31 cellular contexts compared by ENCODE assay signal in genomic region chr15:62619105-62619504, GRCh38.
DNase-seq lines count a peak whose midpoint lies in the region; ATAC-seq, FAIRE-seq and TF ChIP-seq lines count a peak whose summit lies in the region.
"Had no signal": no experiment of that assay in that cellular context is flagged by ENCODE, and none has a peak within 500 bp of the region (broad histone marks: within the 10 kb centered on the region; RNA-seq: fewer than 3 reads in every experiment).

No MANE protein-coding gene starts in this region.

- H3K36me3 Mint-ChIP-seq in activated CD4-positive, alpha-beta memory T cell treated with anti-CD3 and anti-CD28 coated beads for 36 hours = no peaks in the 10 kb centered on the region
- H3K36me3 Mint-ChIP-seq: activated naive CD4-positive, alpha-beta T cell treated with anti-CD3 and anti-CD28 coated beads, Interleukin-2, amount 50 U/mL, for 72 hours had no signal

- 0 out of 6 replicates have a peak, but pooled peaks have one; percentile 29 to 35 for ATAC-seq in A549
- ATAC-seq in HG03571 (IDR thresholded peaks at IDR 0.05; ENCODE audit: unreplicated experiment) = no peak
- ATAC-seq: activated CD8-positive, alpha-beta T cell treated with anti-CD3 and anti-CD28 coated beads for 36 hours; activated naive CD4-positive, alpha-beta T cell treated with anti-CD3 and anti-CD28 coated beads, Interleukin-2, amount 50 U/mL, for 72 hours; right lobe of liver had no signal

- H4K20me1 ChIP-seq in fibroblast of lung (ENCODE audit: control insufficient read depth, extremely low read depth, insufficient read depth, low read length) = no peaks in the 10 kb centered on the region

- CTCF ChIA-PET in A549 (lab: Yijun Ruan, JAX) = interaction anchor here (1.0 to 2.5 kb wide), 8 partner anchors 7 to 228 kb away, joined by 3 to 11 read pairs (median 4); no protein-coding TSS in a partner anchor
- CTCF ChIA-PET in activated CD4-positive, alpha-beta memory T cell treated with anti-CD3 and anti-CD28 coated beads for 36 hours (lab: Charles Lee) = no interaction called here

- no peaks in the 10 kb centered on the region; the same call in 1 of the 2 replicates for H3K36me3 ChIP-seq in MG63
- H3K36me3 ChIP-seq in fibroblast of lung (ENCODE audit: control insufficient read depth, insufficient read depth, low read length) = no peaks in the 10 kb centered on the region
- H3K36me3 ChIP-seq: BE2C, HAP-1, pancreas, right lobe of liver, thyroid gland had no signal

- no peak overlapping the region for H3K27ac ChIP-seq in A549
- peak overlapping the region; percentile 55 for H3K27ac ChIP-seq in fibroblast of lung (ENCODE audit: insufficient read depth, low read length)
- H3K27ac ChIP-seq: pancreas, right lobe of liver, thyroid gland had no signal

- H3K79me2 ChIP-seq in fibroblast of lung (ENCODE audit: control insufficient read depth, insufficient read depth, low read length) = no peaks in the 10 kb centered on the region

- TF ChIP-seq RAD21 in A549 (conservative IDR thresholded peaks at IDR 0.05 in 1 of 2, IDR thresholded peaks at IDR 0.05 in 1 of 2) = no peak

- no peak overlapping the region for H3K4me2 ChIP-seq in A549
- H3K4me2 ChIP-seq in fibroblast of lung (ENCODE audit: extremely low read depth, insufficient read depth, low read length) = peak overlapping the region; percentile 60

- intact Hi-C loops in activated CD4-positive, alpha-beta memory T cell treated with anti-CD3 and anti-CD28 coated beads for 36 hours (cut with micrococcal nuclease) = no loop called here

- no peaks in the 10 kb centered on the region for H3K9me3 Mint-ChIP-seq in activated CD4-positive, alpha-beta memory T cell treated with anti-CD3 and anti-CD28 coated beads for 36 hours
- H3K9me3 Mint-ChIP-seq: activated CD8-positive, alpha-beta T cell treated with anti-CD3 and anti-CD28 coated beads for 36 hours; activated naive CD4-positive, alpha-beta T cell treated with anti-CD3 and anti-CD28 coated beads, Interleukin-2, amount 50 U/mL, for 72 hours; CD8-positive, alpha-beta memory T cell; nephron progenitor cell; T-helper 1 cell treated with Interleukin-12 subunit alpha and Interleukin-12 subunit beta and Interleukin-4 antibody, amounts not matched to agents 30 μg/mL and 1 μg/mL, for 36 hours had no signal

- DNase-seq in A549 (ENCODE audit: low read depth in 1 of 2, low spot score in 1 of 2) = no peak
- peak; percentile 46 for DNase-seq in MG63
- peak; percentile 40 to 43 for DNase-seq in fibroblast of lung (ENCODE audit: low read depth in 2 of 2)
- peak; percentile 35 for DNase-seq in putamen (ENCODE audit: low spot score)
- no peak for DNase-seq in 8988T
- no peak for DNase-seq in activated CD4-positive, alpha-beta memory T cell treated with anti-CD3 and anti-CD28 coated beads for 36 hours
- no peak for DNase-seq in DMS53 (lab: John Stamatoyannopoulos, UW)
- DNase-seq: activated CD4-positive, alpha-beta T cell treated with anti-CD3 and anti-CD28 coated beads for 1 hour; activated CD8-positive, alpha-beta T cell treated with anti-CD3 and anti-CD28 coated beads for 36 hours; BE2C; CD8-positive, alpha-beta memory T cell; DMS 273 treated with DMSO at 0.1 percent for 48 hours; KG1; left ventricle myocardium superior; MM.1S; NCI-H1417 treated with DMSO at 0.1 percent for 48 hours; NCI-H2081 treated with DMSO at 0.1 percent for 48 hours; NCI-H446; NCI-H774; nephron progenitor cell; pancreas; right lobe of liver; stimulated activated CD4-positive, alpha-beta T cell treated with anti-CD3 and anti-CD28 coated beads, Interleukin-15, amount 100 ng/mL, for 24 hours; stimulated activated naive CD4-positive, alpha-beta T cell treated with Interleukin-2 at 50 U/mL for 16 hours; thyroid gland had no signal

- H3K27me3 Mint-ChIP-seq in activated CD4-positive, alpha-beta memory T cell treated with anti-CD3 and anti-CD28 coated beads for 36 hours = peaks cover 4% of the 10 kb centered on the region
- H3K27me3 Mint-ChIP-seq: activated CD8-positive, alpha-beta T cell treated with anti-CD3 and anti-CD28 coated beads for 36 hours had no signal

- no peaks in the 10 kb centered on the region for H3K4me1 Mint-ChIP-seq in activated CD4-positive, alpha-beta memory T cell treated with anti-CD3 and anti-CD28 coated beads for 36 hours (ENCODE audit: low read depth)
- H3K4me1 Mint-ChIP-seq: CD8-positive, alpha-beta memory T cell had no signal

- H3K4me3 Mint-ChIP-seq in activated CD4-positive, alpha-beta memory T cell treated with anti-CD3 and anti-CD28 coated beads for 36 hours = no peak overlapping the region
- H3K4me3 Mint-ChIP-seq: activated CD8-positive, alpha-beta T cell treated with anti-CD3 and anti-CD28 coated beads for 36 hours; CD8-positive, alpha-beta memory T cell; nephron progenitor cell; T-helper 1 cell treated with Interleukin-12 subunit alpha and Interleukin-12 subunit beta and Interleukin-4 antibody, amounts not matched to agents 30 μg/mL and 1 μg/mL, for 36 hours had no signal

- TF ChIP-seq CTCF in A549 (IDR thresholded peaks at IDR 0.05) (no peak), fibroblast of lung (conservative IDR thresholded peaks at IDR 0.05 in 1 of 2, IDR thresholded peaks at IDR 0.05 in 1 of 2; ENCODE audit: low read depth in 1 of 2, low read length in 2 of 2) (no peak)

- no peak for FAIRE-seq in A549 (lab: Jason Lieb, UNC)
- FAIRE-seq: pancreas, TTC549 had no signal

- H3K9me3 ChIP-seq in A549 (no peaks in the 10 kb centered on the region), MG63 (no peaks in the 10 kb centered on the region), fibroblast of lung (ENCODE audit: control insufficient read depth, insufficient read depth, low read depth, low read length) (no peaks in the 10 kb centered on the region)
- H3K9me3 ChIP-seq: BE2C, HAP-1, pancreas, right lobe of liver, thyroid gland had no signal

- TF ChIP-seq EP300 in A549 (IDR thresholded peaks at IDR 0.05) = no peak

- WGBS in A549 (ENCODE audit: missing lambda C conversion rate) = 88% methylated on average over 4 of the region's 4 CpGs

- H2AFZ ChIP-seq in fibroblast of lung (ENCODE audit: low read length) = no peak overlapping the region

- no peak overlapping the region for H3K27ac Mint-ChIP-seq in activated CD4-positive, alpha-beta memory T cell treated with anti-CD3 and anti-CD28 coated beads for 36 hours
- H3K27ac Mint-ChIP-seq: activated CD8-positive, alpha-beta T cell treated with anti-CD3 and anti-CD28 coated beads for 36 hours; activated naive CD4-positive, alpha-beta T cell treated with anti-CD3 and anti-CD28 coated beads, Interleukin-2, amount 50 U/mL, for 72 hours; CD8-positive, alpha-beta memory T cell; T-helper 1 cell treated with Interleukin-12 subunit alpha and Interleukin-12 subunit beta and Interleukin-4 antibody, amounts not matched to agents 30 μg/mL and 1 μg/mL, for 36 hours had no signal

- no peak overlapping the region for H3K4me3 ChIP-seq in A549
- no peak overlapping the region for H3K4me3 ChIP-seq in MG63
- no peak overlapping the region for H3K4me3 ChIP-seq in fibroblast of lung (replicated peaks in 1 of 4; ENCODE audit: control extremely low read depth in 1 of 4, insufficient read depth in 1 of 4, low read depth in 3 of 4, low read length in 4 of 4)
- H3K4me3 ChIP-seq: dorsolateral prefrontal cortex, HAP-1, pancreas, right lobe of liver, thyroid gland had no signal

- H3K27me3 ChIP-seq in MG63 (no peaks in the 10 kb centered on the region), fibroblast of lung (ENCODE audit: control insufficient read depth, insufficient read depth, low read length) (no peaks in the 10 kb centered on the region)
- H3K27me3 ChIP-seq: BE2C, dorsolateral prefrontal cortex, pancreas, right lobe of liver, thyroid gland had no signal

- H3K4me1 ChIP-seq in A549 (peaks cover 15% of the 10 kb centered on the region), fibroblast of lung (ENCODE audit: control insufficient read depth, extremely low read depth, insufficient read depth, low read length) (peaks cover 8% of the 10 kb centered on the region)
- H3K4me1 ChIP-seq: HAP-1, pancreas, right lobe of liver had no signal

- no peak overlapping the region for H3K9ac ChIP-seq in fibroblast of lung (ENCODE audit: insufficient read depth, low read length)

- TF ChIP-seq POLR2A in A549 (IDR thresholded peaks at IDR 0.05; ENCODE audit: low read length) = no peak

- POLR2A ChIA-PET in A549 (lab: Yijun Ruan, JAX) = no interaction called here
- POLR2A ChIA-PET in activated CD4-positive, alpha-beta memory T cell treated with anti-CD3 and anti-CD28 coated beads for 36 hours (lab: Charles Lee) = no interaction called here

TF ChIP-seq in A549, 52 proteins besides CTCF, POLR2A, EP300 and RAD21:
- no peak for TF ChIP-seq PHF8 (IDR thresholded peaks at IDR 0.05; ENCODE audit: borderline replicate concordance, low read depth)
- TF ChIP-seq JUNB (IDR thresholded peaks at IDR 0.05) = no peak
- no peak for TF ChIP-seq FOSB (CRISPR knock-in tag; IDR thresholded peaks at IDR 0.05)
- no peak for TF ChIP-seq USF2 (IDR thresholded peaks at IDR 0.05)
- TF ChIP-seq TFCP2L1 (CRISPR knock-in tag; IDR thresholded peaks at IDR 0.05) = no peak
- TF ChIP-seq RARB (CRISPR knock-in tag; IDR thresholded peaks at IDR 0.05) = no peak
- no peak for TF ChIP-seq HOXA7 (CRISPR knock-in tag; IDR thresholded peaks at IDR 0.05)
- no peak for TF ChIP-seq FOSL2 (IDR thresholded peaks at IDR 0.05)
- TF ChIP-seq FOSL2 (CRISPR knock-in tag; IDR thresholded peaks at IDR 0.05) = no peak
- no peak for TF ChIP-seq MAFK (IDR thresholded peaks at IDR 0.05; ENCODE audit: partially characterized antibody)
- TF ChIP-seq NPAS2 (CRISPR knock-in tag; IDR thresholded peaks at IDR 0.05; ENCODE audit: borderline replicate concordance) = no peak
- TF ChIP-seq JUN (IDR thresholded peaks at IDR 0.05) = no peak
- TF ChIP-seq BCL3 (IDR thresholded peaks at IDR 0.05) = no peak

Comparison
In these comparisons a context has a peak if more than half of its experiments do, and no peak if none do; other contexts are left out.
1. DNase-seq: peak in MG63 (single experiment), fibroblast of lung (2 of 2) and putamen (single experiment); none in A549 (0 of 2), 8988T (single experiment), activated CD4-positive, alpha-beta memory T cell treated with anti-CD3 and anti-CD28 coated beads for 36 hours (single experiment) and DMS53 (single experiment).